ENCODE assay signal across 8 cellular contexts in genomic region chr3:8622873-8623725, GRCh38. TPM values are rescaled to one million over a fixed set of nuclear protein-coding genes. Genes with fewer than 3 reads are reported as not detected.
DNase-seq lines count a peak whose midpoint lies in the region; ATAC-seq and FAIRE-seq lines count a peak whose summit lies in the region.

No MANE protein-coding gene starts in this region.

- H3K27ac Mint-ChIP-seq in activated T-cell treated with anti-CD3 and anti-CD28 coated beads, Interleukin-2, amount 50 U/mL, for 72 hours = no peak overlapping the region

- ATAC-seq in GM19025 (IDR thresholded peaks at IDR 0.05; ENCODE audit: low read depth, unreplicated experiment) (peak; percentile 81), HG03103 (IDR thresholded peaks at IDR 0.05; ENCODE audit: low read depth, unreplicated experiment) (peak; percentile 92)
- peak in 1 of 2 donors; percentile 73 for ATAC-seq in activated T-cell treated with anti-CD3 and anti-CD28 coated beads, Interleukin-2, amount 50 U/mL, for 72 hours (replicated peaks in 1 of 2)

- no peaks in the 10 kb centered on the region for H3K36me3 Mint-ChIP-seq in activated T-cell treated with anti-CD3 and anti-CD28 coated beads, Interleukin-2, amount 50 U/mL, for 72 hours (ENCODE audit: insufficient read depth in 2 of 2)

- FAIRE-seq in frontal cortex (lab: Jason Lieb, UNC) = no peak

- H3K27me3 Mint-ChIP-seq in activated T-cell treated with anti-CD3 and anti-CD28 coated beads, Interleukin-2, amount 50 U/mL, for 72 hours (ENCODE audit: low read depth) = peaks cover 6% of the 10 kb centered on the region

- peaks cover 0 to 6% of the 10 kb centered on the region in 2 donors for H3K9me3 Mint-ChIP-seq in activated T-cell treated with anti-CD3 and anti-CD28 coated beads, Interleukin-2, amount 50 U/mL, for 72 hours

- H3K4me1 Mint-ChIP-seq in activated T-cell treated with anti-CD3 and anti-CD28 coated beads, Interleukin-2, amount 50 U/mL, for 72 hours (ENCODE audit: low read depth) = no peaks in the 10 kb centered on the region

- DNase-seq in COLO668 (lab: John Stamatoyannopoulos, UW; ENCODE audit: unreplicated experiment) (peak; percentile 49), NCI-H526 treated with DMSO at 0.1 percent for 48 hours (lab: John Stamatoyannopoulos, UW) (peak; percentile 21), frontal cortex (ENCODE audit: low spot score in 2 of 2) (peak; percentile 56 to 80), nucleus accumbens (lab: John Stamatoyannopoulos, UW) (peak in 46 of 56 donors; percentile 8 to 82 (median 36))
- DNase-seq in activated T-cell treated with anti-CD3 and anti-CD28 coated beads, Interleukin-2, amount 50 U/mL, for 72 hours = peak; percentile 37 to 59
- DNase-seq in effector CD4-positive, alpha-beta T cell = no peak

- H3K4me3 Mint-ChIP-seq in activated T-cell treated with anti-CD3 and anti-CD28 coated beads, Interleukin-2, amount 50 U/mL, for 72 hours = no peak overlapping the region

RNA-seq across cellular contexts. Expression of gene SSUH2, which starts 21.5 kb away (rescaled TPM):
- under 1 TPM; 0.31 to 0.49 TPM for total RNA-seq in activated T-cell treated with anti-CD3 and anti-CD28 coated beads, Interleukin-2, amount 50 U/mL, for 72 hours
- 0.41 TPM for total RNA-seq in frontal cortex
